20 cellular contexts compared by ENCODE assay signal in the genomic region with DNA sequence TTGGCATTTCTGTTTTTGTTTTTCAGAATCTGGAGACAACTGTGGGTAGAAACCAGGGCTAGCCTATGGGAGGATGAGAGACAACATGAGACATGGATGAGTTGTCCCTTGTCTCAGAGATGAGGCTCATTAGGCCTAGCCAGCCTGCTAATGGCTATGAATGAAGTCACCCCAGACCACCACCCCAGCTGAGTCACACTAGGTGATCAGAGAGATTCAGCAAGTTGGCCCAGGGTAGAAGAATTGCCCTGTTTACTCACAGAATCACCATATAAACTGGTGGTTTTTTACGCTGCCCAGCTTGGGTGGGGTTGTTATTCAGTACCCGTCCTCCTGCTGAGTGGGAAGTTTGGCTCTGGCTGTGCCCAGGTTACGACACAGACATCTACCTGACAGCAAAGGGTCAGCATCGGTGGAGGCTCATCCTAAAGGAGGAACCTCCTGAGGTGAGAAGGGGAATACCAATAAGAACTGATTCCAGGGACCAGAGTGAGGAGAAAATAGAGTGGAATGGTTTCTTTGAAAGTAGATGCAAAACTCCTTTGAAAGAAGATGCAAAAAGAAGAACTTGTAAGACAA. TPM values are rescaled to one million over a fixed set of nuclear protein-coding genes. Genes with fewer than 3 reads are reported as not detected.
DNase-seq lines count a peak whose midpoint lies in the region; ATAC-seq and TF ChIP-seq lines count a peak whose summit lies in the region.
"Had no signal": no experiment of that assay in that cellular context is flagged by ENCODE, and none has a peak within 500 bp of the region (broad histone marks: within the 10 kb centered on the region; RNA-seq: fewer than 3 reads in every experiment).

No MANE protein-coding gene starts in this region.

- DNase-seq in activated naive CD8-positive, alpha-beta T cell treated with anti-CD3 and anti-CD28 coated beads, Interleukin-2, amount 50 U/mL, for 24 hours, result no peak
- no peak for DNase-seq in activated naive CD8-positive, alpha-beta T cell treated with anti-CD3 and anti-CD28 coated beads for 36 hours
- DNase-seq in RWPE1 (ENCODE audit: low spot score) (no peak), fibroblast of mammary gland (ENCODE audit: low read depth) (peak; percentile 90), ecto neural progenitor cell (ENCODE audit: low spot score) (no peak), left ventricle myocardium inferior (no peak), DMS153 treated with DMSO at 0.1 percent for 48 hours (lab: John Stamatoyannopoulos, UW; ENCODE audit: unreplicated experiment) (no peak)
- no peak for DNase-seq in stimulated activated effector memory CD8-positive, alpha-beta T cell treated with anti-CD3 and anti-CD28 coated beads, Interleukin-12 subunit alpha, Interleukin-12 subunit beta, amount 100 ng/mL, for 72 hours (ENCODE audit: low spot score in 2 of 2)
- DNase-seq: activated CD4-positive, alpha-beta T cell treated with anti-CD3 and anti-CD28 coated beads, Interleukin-2, amount 50 U/mL, for 48 hours; activated T-cell treated with anti-CD3 and anti-CD28 coated beads, Interleukin-2, amount 50 U/mL, for 72 hours; adrenal gland; CD4-positive, alpha-beta T cell; cerebellar nuclear complex; gastrocnemius medialis; NCI-H1105; stimulated activated CD4-positive, alpha-beta T cell treated with anti-CD3 and anti-CD28 coated beads, Interleukin-4, amount 100 ng/mL, for 4 hours had no signal

- H3K4me1 Mint-ChIP-seq in activated naive CD8-positive, alpha-beta T cell treated with anti-CD3 and anti-CD28 coated beads, Interleukin-2, amount 50 U/mL, for 24 hours, result peaks cover 5% of the 10 kb centered on the region
- H3K4me1 Mint-ChIP-seq in activated naive CD8-positive, alpha-beta T cell treated with anti-CD3 and anti-CD28 coated beads for 36 hours, result peaks cover 8% of the 10 kb centered on the region
- peaks cover 13% of the 10 kb centered on the region for H3K4me1 Mint-ChIP-seq in stimulated activated effector memory CD8-positive, alpha-beta T cell treated with anti-CD3 and anti-CD28 coated beads, Interleukin-12 subunit alpha, Interleukin-12 subunit beta, amount 100 ng/mL, for 72 hours
- H3K4me1 Mint-ChIP-seq: IgD-negative memory B cell had no signal

- no peak for TF ChIP-seq CTCF in RWPE1 (conservative IDR thresholded peaks at IDR 0.05; ENCODE audit: low read depth)
- no peak for TF ChIP-seq CTCF in fibroblast of mammary gland (conservative IDR thresholded peaks at IDR 0.05; ENCODE audit: control insufficient read depth, insufficient read depth, low read depth, low read length)
- no peak for TF ChIP-seq CTCF in left ventricle myocardium inferior (IDR thresholded peaks at IDR 0.05; ENCODE audit: borderline replicate concordance)

- H3K9me3 ChIP-seq in left ventricle myocardium inferior (replicated peaks), result no peaks in the 10 kb centered on the region
- H3K9me3 ChIP-seq: adrenal gland, gastrocnemius medialis, tibial nerve had no signal

- no peaks in the 10 kb centered on the region for H3K27me3 ChIP-seq in left ventricle myocardium inferior (ENCODE audit: low read depth)
- H3K27me3 ChIP-seq: adrenal gland, gastrocnemius medialis, tibial nerve had no signal

- intact Hi-C loops in left ventricle myocardium inferior (cut with micrococcal nuclease), result no loop called here

- H3K4me3 Mint-ChIP-seq in activated naive CD8-positive, alpha-beta T cell treated with anti-CD3 and anti-CD28 coated beads, Interleukin-2, amount 50 U/mL, for 24 hours, result no peak overlapping the region
- no peak overlapping the region for H3K4me3 Mint-ChIP-seq in activated naive CD8-positive, alpha-beta T cell treated with anti-CD3 and anti-CD28 coated beads for 36 hours
- no peak overlapping the region for H3K4me3 Mint-ChIP-seq in stimulated activated effector memory CD8-positive, alpha-beta T cell treated with anti-CD3 and anti-CD28 coated beads, Interleukin-12 subunit alpha, Interleukin-12 subunit beta, amount 100 ng/mL, for 72 hours
- H3K4me3 Mint-ChIP-seq: activated T-cell treated with anti-CD3 and anti-CD28 coated beads, Interleukin-2, amount 50 U/mL, for 72 hours; CD4-positive, alpha-beta T cell; mesothelial cell of epicardium had no signal

- CTCF ChIA-PET in RWPE1 (lab: Yijun Ruan, JAX), result interaction anchor here (0.6 kb wide), 1 partner anchor 302 kb away, joined by 3 read pairs; no protein-coding TSS in a partner anchor

- peak overlapping the region; percentile 56 for H3K27ac ChIP-seq in RWPE1
- H3K27ac ChIP-seq in left ventricle myocardium inferior (replicated peaks), result no peak overlapping the region
- H3K27ac ChIP-seq: adrenal gland, gastrocnemius medialis, tibial nerve had no signal

- no peaks in the 10 kb centered on the region for H3K4me1 ChIP-seq in left ventricle myocardium inferior
- H3K4me1 ChIP-seq: adrenal gland, gastrocnemius medialis, tibial nerve had no signal

- peak; percentile 52 for ATAC-seq in activated naive CD8-positive, alpha-beta T cell treated with anti-CD3 and anti-CD28 coated beads, Interleukin-2, amount 50 U/mL, for 24 hours
- peak; percentile 92 for ATAC-seq in stimulated activated effector memory CD8-positive, alpha-beta T cell treated with anti-CD3 and anti-CD28 coated beads, Interleukin-12 subunit alpha, Interleukin-12 subunit beta, amount 100 ng/mL, for 72 hours
- ATAC-seq: gastrocnemius medialis had no signal

- H3K27me3 Mint-ChIP-seq in activated naive CD8-positive, alpha-beta T cell treated with anti-CD3 and anti-CD28 coated beads, Interleukin-2, amount 50 U/mL, for 24 hours, result peaks cover 3% of the 10 kb centered on the region
- H3K27me3 Mint-ChIP-seq in activated naive CD8-positive, alpha-beta T cell treated with anti-CD3 and anti-CD28 coated beads for 36 hours, result no peaks in the 10 kb centered on the region
- H3K27me3 Mint-ChIP-seq: CD4-positive, alpha-beta T cell had no signal

- H3K36me3 Mint-ChIP-seq in activated naive CD8-positive, alpha-beta T cell treated with anti-CD3 and anti-CD28 coated beads, Interleukin-2, amount 50 U/mL, for 24 hours (ENCODE audit: low read depth), result no peaks in the 10 kb centered on the region
- no peaks in the 10 kb centered on the region for H3K36me3 Mint-ChIP-seq in activated naive CD8-positive, alpha-beta T cell treated with anti-CD3 and anti-CD28 coated beads for 36 hours
- H3K36me3 Mint-ChIP-seq in stimulated activated effector memory CD8-positive, alpha-beta T cell treated with anti-CD3 and anti-CD28 coated beads, Interleukin-12 subunit alpha, Interleukin-12 subunit beta, amount 100 ng/mL, for 72 hours, result no peaks in the 10 kb centered on the region
- H3K36me3 Mint-ChIP-seq: mesothelial cell of epicardium had no signal

- POLR2A ChIA-PET in RWPE1 (lab: Yijun Ruan, JAX; ENCODE audit: low non-redundant PET), result no interaction called here

- H3K4me3 ChIP-seq in fibroblast of mammary gland (ENCODE audit: control insufficient read depth, low read depth, low read length), result no peak overlapping the region
- no peak overlapping the region for H3K4me3 ChIP-seq in left ventricle myocardium inferior
- H3K4me3 ChIP-seq: adrenal gland, gastrocnemius medialis, tibial nerve had no signal

- H3K27ac Mint-ChIP-seq in activated naive CD8-positive, alpha-beta T cell treated with anti-CD3 and anti-CD28 coated beads, Interleukin-2, amount 50 U/mL, for 24 hours, result no peak overlapping the region
- H3K27ac Mint-ChIP-seq in activated naive CD8-positive, alpha-beta T cell treated with anti-CD3 and anti-CD28 coated beads for 36 hours, result no peak overlapping the region
- no peak overlapping the region for H3K27ac Mint-ChIP-seq in stimulated activated effector memory CD8-positive, alpha-beta T cell treated with anti-CD3 and anti-CD28 coated beads, Interleukin-12 subunit alpha, Interleukin-12 subunit beta, amount 100 ng/mL, for 72 hours
- H3K27ac Mint-ChIP-seq: activated T-cell treated with anti-CD3 and anti-CD28 coated beads, Interleukin-2, amount 50 U/mL, for 72 hours; CD4-positive, alpha-beta T cell; IgD-negative memory B cell; mesothelial cell of epicardium had no signal

- H3K36me3 ChIP-seq in left ventricle myocardium inferior, result no peaks in the 10 kb centered on the region
- H3K36me3 ChIP-seq: adrenal gland, gastrocnemius medialis, tibial nerve had no signal

- H3K9me3 Mint-ChIP-seq in activated naive CD8-positive, alpha-beta T cell treated with anti-CD3 and anti-CD28 coated beads, Interleukin-2, amount 50 U/mL, for 24 hours, result no peaks in the 10 kb centered on the region
- H3K9me3 Mint-ChIP-seq in activated naive CD8-positive, alpha-beta T cell treated with anti-CD3 and anti-CD28 coated beads for 36 hours, result no peaks in the 10 kb centered on the region
- no peaks in the 10 kb centered on the region for H3K9me3 Mint-ChIP-seq in stimulated activated effector memory CD8-positive, alpha-beta T cell treated with anti-CD3 and anti-CD28 coated beads, Interleukin-12 subunit alpha, Interleukin-12 subunit beta, amount 100 ng/mL, for 72 hours
- H3K9me3 Mint-ChIP-seq: activated T-cell treated with anti-CD3 and anti-CD28 coated beads, Interleukin-2, amount 50 U/mL, for 72 hours; CD4-positive, alpha-beta T cell; IgD-negative memory B cell; mesothelial cell of epicardium had no signal

RNA-seq across cellular contexts. Expression of a gene that starts 17.2 kb away (rescaled TPM):
- not detected for total RNA-seq in activated naive CD8-positive, alpha-beta T cell treated with anti-CD3 and anti-CD28 coated beads for 36 hours
- total RNA-seq in left ventricle myocardium inferior, result 1.2 TPM
- total RNA-seq: activated T-cell treated with anti-CD3 and anti-CD28 coated beads, Interleukin-2, amount 50 U/mL, for 72 hours; CD4-positive, alpha-beta T cell; G401 had no signal
